ENCODE assay signal across 18 cellular contexts in genomic region chrX:123675154-123675553, GRCh38.
"Had no signal": no experiment of that assay in that cellular context is flagged by ENCODE, and none has a peak within 500 bp of the region (broad histone marks: within the 10 kb centered on the region; RNA-seq: fewer than 3 reads in every experiment).

No MANE protein-coding gene starts in this region.

- ATAC-seq: Panc1 had no signal

- H3K9ac ChIP-seq: SK-N-SH had no signal

- H3K4me2 ChIP-seq: SK-N-SH had no signal

- H3K9me3 ChIP-seq: SK-N-SH had no signal

- H3K27ac ChIP-seq: RWPE1 had no signal

- DNase-seq: KBM-7, MV-4-11, NCI-H1048, NCI-H1105 treated with DMSO at 0.1 percent for 48 hours, NCI-H1417 treated with DMSO at 0.1 percent for 48 hours, NCI-H146, NCI-H1694 treated with DMSO at 0.1 percent for 48 hours, NCI-H1930, NCI-H2081, NCI-H2107, NCI-H2227 treated with DMSO at 0.1 percent for 48 hours, NCI-H524, NCI-H526 treated with DMSO at 0.1 percent for 48 hours, NCI-H748 treated with DMSO at 0.1 percent for 48 hours, SHP77, SK-N-SH had no signal
